Comparison of ENCODE assay signal across 16 cellular contexts in genomic region chr5:9125852-9126251, GRCh38.
DNase-seq lines count a peak whose midpoint lies in the region; ATAC-seq, FAIRE-seq and TF ChIP-seq lines count a peak whose summit lies in the region.
"Had no signal": no experiment of that assay in that cellular context is flagged by ENCODE, and none has a peak within 500 bp of the region (broad histone marks: within the 10 kb centered on the region; RNA-seq: fewer than 3 reads in every experiment).

No MANE protein-coding gene starts in this region.

- peak; percentile 63 for FAIRE-seq in GM12891 (lab: Jason Lieb, UNC)

- no peak for TF ChIP-seq POLR2A in GM12891 (IDR thresholded peaks at IDR 0.05; ENCODE audit: low read depth, low read length)

- peak; percentile 13 for DNase-seq in GM12891 (ENCODE audit: insufficient read length, low spot score)
- DNase-seq in T-helper 1 cell: no peak
- no peak for DNase-seq in activated CD4-positive, CD25-positive, alpha-beta regulatory T cell (lab: John Stamatoyannopoulos, UW)
- no peak for DNase-seq in cerebellum (ENCODE audit: low spot score)
- no peak for DNase-seq in NCI-H1694 treated with DMSO at 0.1 percent for 48 hours (lab: John Stamatoyannopoulos, UW)
- DNase-seq: activated CD4-positive, alpha-beta T cell treated with anti-CD3 and anti-CD28 coated beads, Interleukin-2, amount 50 U/mL, for 48 hours; anterior cingulate cortex; CD8-positive, alpha-beta memory T cell; hippocampal formation; SIG-M5; stimulated activated CD4-positive, alpha-beta T cell treated with anti-CD3 and anti-CD28 coated beads, Interleukin-12 subunit alpha, Interleukin-12 subunit beta, amount 100 ng/mL, for 4 hours had no signal

- ATAC-seq in GM19035 (IDR thresholded peaks at IDR 0.05; ENCODE audit: unreplicated experiment) (peak; percentile 49), HG02759 (IDR thresholded peaks at IDR 0.05; ENCODE audit: unreplicated experiment) (peak; percentile 56), HG03457 (IDR thresholded peaks at IDR 0.05; ENCODE audit: unreplicated experiment) (peak; percentile 62)
- ATAC-seq: HCT116, left lobe of liver had no signal

TF ChIP-seq in GM12891, 5 proteins besides CTCF, POLR2A, EP300 and RAD21:
- TF ChIP-seq SPI1 (IDR thresholded peaks at IDR 0.05; ENCODE audit: low read depth, low read length) (no peak), POLR2AphosphoS5 (IDR thresholded peaks at IDR 0.05; ENCODE audit: low read depth, low read length) (no peak), POU2F2 (IDR thresholded peaks at IDR 0.05; ENCODE audit: low read depth, low read length) (no peak), TAF1 (IDR thresholded peaks at IDR 0.05; ENCODE audit: low read depth, low read length) (no peak), PAX5 (IDR thresholded peaks at IDR 0.05; ENCODE audit: insufficient read depth, low read length, severe bottlenecking) (no peak)
